ENCODE assay signal across 22 cellular contexts in genomic region chr12:67364228-67364627, GRCh38.
DNase-seq lines count a peak whose midpoint lies in the region; ATAC-seq lines count a peak whose summit lies in the region.
"Had no signal": no experiment of that assay in that cellular context is flagged by ENCODE, and none has a peak within 500 bp of the region (broad histone marks: within the 10 kb centered on the region; RNA-seq: fewer than 3 reads in every experiment).

No MANE protein-coding gene starts in this region.

- H3K4me3 ChIP-seq in HUES48 (ENCODE audit: low read depth, low read length): no peak overlapping the region
- H3K4me3 ChIP-seq: smooth muscle cell had no signal

- H3K27ac ChIP-seq in HUES48 (ENCODE audit: low read depth, low read length): peak overlapping the region; percentile 1

- no peaks in the 10 kb centered on the region for H3K27me3 ChIP-seq in HUES48 (ENCODE audit: control insufficient read depth, insufficient read depth, low read length)

- intact Hi-C loops in left colon (cut with DNase I, micrococcal nuclease): no loop called here

- no peaks in the 10 kb centered on the region for H3K36me3 ChIP-seq in HUES48 (ENCODE audit: control insufficient read depth, insufficient read depth, low read length)

- no peak overlapping the region for H3K9ac ChIP-seq in HUES48 (ENCODE audit: low read depth, low read length)

- no peak for ATAC-seq in left colon
- ATAC-seq: activated CD8-positive, alpha-beta T cell treated with anti-CD3 and anti-CD28 coated beads, Interleukin-2, amount 10 ng/mL, durations not matched to agents 7 days and 5 days; naive thymus-derived CD8-positive, alpha-beta T cell; PC-3 had no signal

- peak; percentile 32 for DNase-seq in DMS53 (lab: John Stamatoyannopoulos, UW)
- no peak for DNase-seq in DMS53 treated with DMSO at 0.1 percent for 48 hours (lab: John Stamatoyannopoulos, UW; ENCODE audit: unreplicated experiment)
- DNase-seq in NCI-H524 treated with DMSO at 0.1 percent for 48 hours (lab: John Stamatoyannopoulos, UW): peak; percentile 20
- DNase-seq in glomerular visceral epithelial cell (ENCODE audit: extremely low spot score): peak; percentile 36
- DNase-seq in activated CD8-positive, alpha-beta memory T cell treated with anti-CD3 and anti-CD28 coated beads for 24 hours: no peak
- no peak for DNase-seq in left colon
- no peak for DNase-seq in NCI-H2107 (lab: John Stamatoyannopoulos, UW)
- DNase-seq: 8988T; activated CD4-positive, alpha-beta T cell treated with anti-CD3 and anti-CD28 coated beads for 1 hour; activated CD8-positive, alpha-beta T cell treated with anti-CD3 and anti-CD28 coated beads, Interleukin-2, amount 10 ng/mL, durations not matched to agents 7 days and 5 days; CD4-positive, alpha-beta T cell; DND-41; effector CD4-positive, alpha-beta T cell; erythroblast; foreskin fibroblast; Kasumi-1; naive thymus-derived CD8-positive, alpha-beta T cell; NCI-H2081 treated with DMSO at 0.1 percent for 48 hours; PC-3; stimulated activated CD4-positive, alpha-beta T cell treated with anti-CD3 and anti-CD28 coated beads, Interleukin-2, amount 100 ng/mL, for 24 hours had no signal

- no peaks in the 10 kb centered on the region for H3K9me3 ChIP-seq in HUES48 (ENCODE audit: control insufficient read depth, insufficient read depth, low read length)

- H3K4me1 ChIP-seq in HUES48 (ENCODE audit: control insufficient read depth, insufficient read depth, low read length): peaks cover 7% of the 10 kb centered on the region

Comparison
In these comparisons a context has a peak if more than half of its experiments do, and no peak if none do; other contexts are left out.
1. DNase-seq: peak in DMS53 (single experiment), NCI-H524 treated with DMSO at 0.1 percent for 48 hours (single experiment) and glomerular visceral epithelial cell (single experiment); none in DMS53 treated with DMSO at 0.1 percent for 48 hours (single experiment), activated CD8-positive, alpha-beta memory T cell treated with anti-CD3 and anti-CD28 coated beads for 24 hours (single experiment), left colon (0 of 2) and NCI-H2107 (single experiment).